Comparison of ENCODE assay signal across 30 cellular contexts in genomic region chr9:5052858-5053257, GRCh38.
A peak's percentile ranks its signal among the peaks of the same experiment; 100 is the strongest.
DNase-seq lines count a peak whose midpoint lies in the region; ATAC-seq, FAIRE-seq and TF ChIP-seq lines count a peak whose summit lies in the region.
"Had no signal": no experiment of that assay in that cellular context is flagged by ENCODE, and none has a peak within 500 bp of the region (broad histone marks: within the 10 kb centered on the region; RNA-seq: fewer than 3 reads in every experiment).

No MANE protein-coding gene starts in this region.

- no peaks in the 10 kb centered on the region for H3K27me3 Mint-ChIP-seq in activated naive CD4-positive, alpha-beta T cell treated with anti-CD3 and anti-CD28 coated beads, Interleukin-2, amount 50 U/mL, for 24 hours
- H3K27me3 Mint-ChIP-seq in astrocyte (ENCODE audit: low read depth, unreplicated experiment), result no peaks in the 10 kb centered on the region
- no peaks in the 10 kb centered on the region for H3K27me3 Mint-ChIP-seq in activated T-helper 17 cell treated with anti-CD3 and anti-CD28 coated beads, Interleukin-2, amount 50 U/mL, for 72 hours
- H3K27me3 Mint-ChIP-seq: activated CD4-positive, alpha-beta memory T cell treated with anti-CD3 and anti-CD28 coated beads, Interleukin-2, amount 10 ng/mL, durations not matched to agents 7 days and 5 days; CD4-positive, alpha-beta memory T cell; naive thymus-derived CD4-positive, alpha-beta T cell had no signal

- H3K36me3 ChIP-seq in astrocyte (ENCODE audit: insufficient read depth, low read length) (peaks cover 8% of the 10 kb centered on the region), left ventricle myocardium inferior (peaks cover 38% of the 10 kb centered on the region)

- intact Hi-C loops in left ventricle myocardium inferior (cut with micrococcal nuclease), result no loop called here

- no peak for FAIRE-seq in astrocyte (lab: Jason Lieb, UNC)
- FAIRE-seq: endothelial cell of umbilical vein, frontal cortex, HepG2, TTC549, urothelium cell line had no signal

- ATAC-seq in activated T-helper 17 cell treated with anti-CD3 and anti-CD28 coated beads, Interleukin-2, amount 50 U/mL, for 72 hours (replicated peaks), result no peak
- ATAC-seq in HG03460 (IDR thresholded peaks at IDR 0.05; ENCODE audit: unreplicated experiment), result no peak
- ATAC-seq: activated naive CD4-positive, alpha-beta T cell treated with anti-CD3 and anti-CD28 coated beads, Interleukin-2, amount 50 U/mL, for 72 hours; HepG2; left lobe of liver; naive thymus-derived CD4-positive, alpha-beta T cell; psoas muscle; stimulated activated naive CD8-positive, alpha-beta T cell treated with anti-CD3 and anti-CD28 coated beads, Interleukin-15, Interleukin-2, amounts not matched to agents 100 U/mL and 50 U/mL, for 24 hours had no signal

- peaks cover 4% of the 10 kb centered on the region for H3K4me1 Mint-ChIP-seq in activated naive CD4-positive, alpha-beta T cell treated with anti-CD3 and anti-CD28 coated beads, Interleukin-2, amount 50 U/mL, for 24 hours
- no peaks in the 10 kb centered on the region for H3K4me1 Mint-ChIP-seq in astrocyte (ENCODE audit: low read depth, unreplicated experiment)
- H3K4me1 Mint-ChIP-seq in activated T-helper 17 cell treated with anti-CD3 and anti-CD28 coated beads, Interleukin-2, amount 50 U/mL, for 72 hours, result no peaks in the 10 kb centered on the region
- H3K4me1 Mint-ChIP-seq: activated CD4-positive, alpha-beta memory T cell treated with anti-CD3 and anti-CD28 coated beads, Interleukin-2, amount 10 ng/mL, durations not matched to agents 7 days and 5 days had no signal

- H3K4me2 ChIP-seq in astrocyte (ENCODE audit: low read length), result no peak overlapping the region
- H3K4me2 ChIP-seq: hepatocyte had no signal

- no peak overlapping the region for H3K4me3 Mint-ChIP-seq in activated naive CD4-positive, alpha-beta T cell treated with anti-CD3 and anti-CD28 coated beads, Interleukin-2, amount 50 U/mL, for 24 hours
- H3K4me3 Mint-ChIP-seq in astrocyte (ENCODE audit: unreplicated experiment), result no peak overlapping the region
- H3K4me3 Mint-ChIP-seq in activated T-helper 17 cell treated with anti-CD3 and anti-CD28 coated beads, Interleukin-2, amount 50 U/mL, for 72 hours, result no peak overlapping the region
- H3K4me3 Mint-ChIP-seq: activated CD4-positive, alpha-beta memory T cell treated with anti-CD3 and anti-CD28 coated beads, Interleukin-2, amount 10 ng/mL, durations not matched to agents 7 days and 5 days; CD4-positive, alpha-beta memory T cell; naive thymus-derived CD4-positive, alpha-beta T cell had no signal

- peaks cover 41% of the 10 kb centered on the region for H3K36me3 Mint-ChIP-seq in activated naive CD4-positive, alpha-beta T cell treated with anti-CD3 and anti-CD28 coated beads, Interleukin-2, amount 50 U/mL, for 24 hours
- H3K36me3 Mint-ChIP-seq in astrocyte (ENCODE audit: low read depth, unreplicated experiment), result peaks cover 4% of the 10 kb centered on the region
- H3K36me3 Mint-ChIP-seq in activated T-helper 17 cell treated with anti-CD3 and anti-CD28 coated beads, Interleukin-2, amount 50 U/mL, for 72 hours (ENCODE audit: low read depth), result peaks cover 89% of the 10 kb centered on the region

- H3K9me3 ChIP-seq in astrocyte (ENCODE audit: insufficient read depth, low read depth, low read length) (no peaks in the 10 kb centered on the region), left ventricle myocardium inferior (replicated peaks) (no peaks in the 10 kb centered on the region)
- H3K9me3 ChIP-seq: psoas muscle, sigmoid colon, thoracic aorta had no signal

- H3K79me2 ChIP-seq in astrocyte (ENCODE audit: insufficient read depth, low read length), result no peaks in the 10 kb centered on the region
- H3K79me2 ChIP-seq: hepatocyte had no signal

- no peak overlapping the region for H3K9ac ChIP-seq in astrocyte (ENCODE audit: low read length)

- TF ChIP-seq CTCF in astrocyte (IDR thresholded peaks at IDR 0.05; ENCODE audit: insufficient read depth, low read depth, low read length) (no peak), fibroblast of the aortic adventitia (IDR thresholded peaks at IDR 0.05; ENCODE audit: insufficient read depth, low read length) (no peak), left ventricle myocardium inferior (IDR thresholded peaks at IDR 0.05; ENCODE audit: borderline replicate concordance) (no peak)

- H3K4me3 ChIP-seq in astrocyte (ENCODE audit: insufficient read depth, low read depth, low read length) (no peak overlapping the region), fibroblast of the aortic adventitia (ENCODE audit: low read depth, low read length) (no peak overlapping the region), left ventricle myocardium inferior (no peak overlapping the region)
- H3K4me3 ChIP-seq: hepatocyte, psoas muscle, sigmoid colon, thoracic aorta had no signal

- no peak for DNase-seq in activated naive CD4-positive, alpha-beta T cell (lab: John Stamatoyannopoulos, UW)
- DNase-seq in astrocyte (ENCODE audit: low read depth), result peak; percentile 44
- DNase-seq in fibroblast of the aortic adventitia (ENCODE audit: low read depth), result peak; percentile 27
- DNase-seq in left ventricle myocardium inferior, result no peak
- no peak for DNase-seq in D341Med (ENCODE audit: low spot score)
- DNase-seq: activated CD4-positive, alpha-beta memory T cell treated with anti-CD3 and anti-CD28 coated beads, Interleukin-2, amount 10 ng/mL, durations not matched to agents 7 days and 5 days; activated CD4-positive, CD25-positive, alpha-beta regulatory T cell treated with anti-CD3 and anti-CD28 coated beads, Interleukin-2, amount 50 U/mL, for 72 hours; activated CD8-positive, alpha-beta memory T cell treated with anti-CD3 and anti-CD28 coated beads, Interleukin-2, amount 50 U/mL, for 48 hours; CD4-positive, alpha-beta memory T cell; naive thymus-derived CD4-positive, alpha-beta T cell; occipital lobe; psoas muscle; sigmoid colon; stimulated activated CD4-positive, alpha-beta T cell treated with anti-CD3 and anti-CD28 coated beads, Interleukin-15, amount 100 ng/mL, for 24 hours; stimulated activated naive CD8-positive, alpha-beta T cell treated with anti-CD3 and anti-CD28 coated beads, Interleukin-15, Interleukin-2, amounts not matched to agents 100 U/mL and 50 U/mL, for 24 hours had no signal

- H3K4me1 ChIP-seq in astrocyte (ENCODE audit: insufficient read depth, low read length) (no peaks in the 10 kb centered on the region), left ventricle myocardium inferior (no peaks in the 10 kb centered on the region)
- H3K4me1 ChIP-seq: psoas muscle, sigmoid colon had no signal

- H4K20me1 ChIP-seq in astrocyte (ENCODE audit: insufficient read depth, low read length), result no peaks in the 10 kb centered on the region

- no peaks in the 10 kb centered on the region for H3K27me3 ChIP-seq in astrocyte (ENCODE audit: insufficient read depth, low read length)
- H3K27me3 ChIP-seq in left ventricle myocardium inferior (ENCODE audit: low read depth), result no peaks in the 10 kb centered on the region
- H3K27me3 ChIP-seq: hepatocyte, sigmoid colon had no signal

- no peaks in the 10 kb centered on the region for H3K9me3 Mint-ChIP-seq in activated naive CD4-positive, alpha-beta T cell treated with anti-CD3 and anti-CD28 coated beads, Interleukin-2, amount 50 U/mL, for 24 hours
- H3K9me3 Mint-ChIP-seq in astrocyte (ENCODE audit: unreplicated experiment), result no peaks in the 10 kb centered on the region
- no peaks in the 10 kb centered on the region for H3K9me3 Mint-ChIP-seq in activated T-helper 17 cell treated with anti-CD3 and anti-CD28 coated beads, Interleukin-2, amount 50 U/mL, for 72 hours
- H3K9me3 Mint-ChIP-seq: activated CD4-positive, alpha-beta memory T cell treated with anti-CD3 and anti-CD28 coated beads, Interleukin-2, amount 10 ng/mL, durations not matched to agents 7 days and 5 days; activated naive CD4-positive, alpha-beta T cell treated with anti-CD3 and anti-CD28 coated beads, Interleukin-2, amount 50 U/mL, for 72 hours; CD4-positive, alpha-beta memory T cell; naive thymus-derived CD4-positive, alpha-beta T cell had no signal

- H3K27ac ChIP-seq in astrocyte (ENCODE audit: low read depth, low read length) (no peak overlapping the region), left ventricle myocardium inferior (replicated peaks) (no peak overlapping the region)
- H3K27ac ChIP-seq: 22Rv1, hepatocyte, HL-60, psoas muscle, RWPE1, sigmoid colon, thoracic aorta had no signal

- H2AFZ ChIP-seq in astrocyte (ENCODE audit: low read depth, low read length), result no peak overlapping the region
- H2AFZ ChIP-seq: hepatocyte had no signal

- H3K27ac Mint-ChIP-seq in activated naive CD4-positive, alpha-beta T cell treated with anti-CD3 and anti-CD28 coated beads, Interleukin-2, amount 50 U/mL, for 24 hours, result peak overlapping the region; percentile 24
- no peak overlapping the region for H3K27ac Mint-ChIP-seq in astrocyte (ENCODE audit: unreplicated experiment)
- no peak overlapping the region for H3K27ac Mint-ChIP-seq in activated T-helper 17 cell treated with anti-CD3 and anti-CD28 coated beads, Interleukin-2, amount 50 U/mL, for 72 hours
- H3K27ac Mint-ChIP-seq: activated CD4-positive, alpha-beta memory T cell treated with anti-CD3 and anti-CD28 coated beads, Interleukin-2, amount 10 ng/mL, durations not matched to agents 7 days and 5 days; activated naive CD4-positive, alpha-beta T cell treated with anti-CD3 and anti-CD28 coated beads, Interleukin-2, amount 50 U/mL, for 72 hours; CD4-positive, alpha-beta memory T cell; naive thymus-derived CD4-positive, alpha-beta T cell had no signal

Comparison
In these comparisons a context has a peak if more than half of its experiments do, and no peak if none do; other contexts are left out.
1. DNase-seq: peak in astrocyte (single experiment) and fibroblast of the aortic adventitia (single experiment); none in activated naive CD4-positive, alpha-beta T cell (0 of 4), left ventricle myocardium inferior (single experiment) and D341Med (single experiment).